ENCODE assay signal across 8 cellular contexts in the genomic region with DNA sequence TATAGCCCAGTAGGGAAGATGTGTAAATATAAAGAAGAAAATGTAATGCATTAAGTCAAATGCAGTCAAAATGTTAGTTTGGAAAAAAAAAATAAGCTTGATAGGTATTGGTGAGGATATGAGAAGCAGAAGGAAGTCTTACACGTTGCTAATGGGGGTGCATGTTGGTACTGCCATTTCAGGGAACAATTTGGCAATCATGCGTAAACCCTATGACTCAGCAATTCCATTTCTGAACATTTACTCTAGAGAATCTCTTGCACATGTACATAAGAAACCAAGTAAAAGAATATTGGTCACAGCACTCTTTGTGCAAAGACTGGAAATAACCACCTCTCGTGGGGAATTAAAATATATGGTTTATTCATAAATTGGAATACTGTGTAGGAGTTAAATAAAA. TPM values are rescaled to one million over a fixed set of nuclear protein-coding genes. Genes with fewer than 3 reads are reported as not detected.
A peak's percentile ranks its signal among the peaks of the same experiment; 100 is the strongest.
DNase-seq lines count a peak whose midpoint lies in the region; ATAC-seq and TF ChIP-seq lines count a peak whose summit lies in the region.

No MANE protein-coding gene starts in this region.

- BruUV-seq in Calu3 (replicated peaks; lab: Mats Ljungman, UMichigan) = no TSS peak

- peaks cover 3% of the 10 kb centered on the region for H3K9me3 Mint-ChIP-seq in Calu3 (ENCODE audit: low read depth, unreplicated experiment)
- no peaks in the 10 kb centered on the region for H3K9me3 Mint-ChIP-seq in dendritic cell treated with granulocyte-macrophage colony-stimulating factor and Interleukin-4, amounts not matched to agents 40 ng/mL and 50 ng/mL, for 4 days

- no peaks in the 10 kb centered on the region for H3K36me3 Mint-ChIP-seq in Calu3 (ENCODE audit: insufficient read depth, unreplicated experiment)
- H3K36me3 Mint-ChIP-seq in dendritic cell treated with granulocyte-macrophage colony-stimulating factor and Interleukin-4, amounts not matched to agents 40 ng/mL and 50 ng/mL, for 4 days (ENCODE audit: low read depth) = no peaks in the 10 kb centered on the region

- peak overlapping the region; percentile 79 for H3K27ac Mint-ChIP-seq in Calu3 (ENCODE audit: unreplicated experiment)
- H3K27ac Mint-ChIP-seq in dendritic cell treated with granulocyte-macrophage colony-stimulating factor and Interleukin-4, amounts not matched to agents 40 ng/mL and 50 ng/mL, for 4 days = peak overlapping the region; percentile 83

- peak; percentile 34 for ATAC-seq in GM21576 (IDR thresholded peaks at IDR 0.05; ENCODE audit: unreplicated experiment)

- H3K27me3 Mint-ChIP-seq in Calu3 (ENCODE audit: unreplicated experiment) = no peaks in the 10 kb centered on the region
- peaks cover 2% of the 10 kb centered on the region for H3K27me3 Mint-ChIP-seq in dendritic cell treated with granulocyte-macrophage colony-stimulating factor and Interleukin-4, amounts not matched to agents 40 ng/mL and 50 ng/mL, for 4 days

- H3K4me3 Mint-ChIP-seq in Calu3 (ENCODE audit: low read depth, unreplicated experiment) = no peak overlapping the region
- H3K4me3 Mint-ChIP-seq in dendritic cell treated with granulocyte-macrophage colony-stimulating factor and Interleukin-4, amounts not matched to agents 40 ng/mL and 50 ng/mL, for 4 days = peak overlapping the region; percentile 11

- TF ChIP-seq CTCF in Calu3 (IDR thresholded peaks at IDR 0.05; ENCODE audit: unreplicated experiment) = no peak

- H3K4me1 Mint-ChIP-seq in Calu3 (ENCODE audit: low read depth, unreplicated experiment) = peaks cover 67% of the 10 kb centered on the region
- peaks cover 68% of the 10 kb centered on the region for H3K4me1 Mint-ChIP-seq in dendritic cell treated with granulocyte-macrophage colony-stimulating factor and Interleukin-4, amounts not matched to agents 40 ng/mL and 50 ng/mL, for 4 days (ENCODE audit: low read depth)

- CTCF ChIA-PET in Calu3 (lab: Charles Lee) = interaction anchor here (0.5 to 1.4 kb wide), 10 partner anchors 14 to 286 kb away, joined by 3 to 5 read pairs (median 4); partner anchors contain the start of gene PPARG

- intact Hi-C loops in Calu3 (cut with micrococcal nuclease; ENCODE audit: unreplicated experiment) = loop anchor here (5.0 kb wide), 1 partner anchor 93 kb away; the partner anchor contains the start of gene PPARG
- intact Hi-C loops in dendritic cell treated with granulocyte-macrophage colony-stimulating factor and Interleukin-4, amounts not matched to agents 40 ng/mL and 50 ng/mL, for 4 days (cut with micrococcal nuclease) = loop anchor here (5.0 kb wide), 2 partner anchors 93 to 108 kb away; partner anchors contain the start of gene PPARG

- DNase-seq in Calu3 = no peak
- DNase-seq in NOMO-1 (lab: John Stamatoyannopoulos, UW; ENCODE audit: unreplicated experiment in 2 of 2) = peak; percentile 48 to 94
- DNase-seq in renal cortical epithelial cell (ENCODE audit: low read depth) = peak; percentile 96
- no peak for DNase-seq in ureter (ENCODE audit: low spot score)
- DNase-seq in epidermal melanocyte (ENCODE audit: insufficient read length, low spot score) = no peak
- DNase-seq in medulla oblongata (ENCODE audit: extremely low spot score) = no peak

RNA-seq across cellular contexts. Expression of gene TIMP4, which starts 35.5 kb away (rescaled TPM):
- 0.22 and 0.28 TPM in 2 replicates for total RNA-seq in Calu3 (2022)
- total RNA-seq in renal cortical epithelial cell = 0.25 and 0.69 TPM in 2 replicates
- 16.5 TPM for total RNA-seq in ureter

Comparison
In these comparisons a context has a peak if more than half of its experiments do, and no peak if none do; other contexts are left out.
1. DNase-seq: peak in NOMO-1 (2 of 2) and renal cortical epithelial cell (single experiment); none in Calu3 (single experiment), ureter (single experiment), epidermal melanocyte (single experiment) and medulla oblongata (single experiment).
2. RNA of gene TIMP4, which starts 35.5 kb away (total RNA-seq): 16.5 TPM in ureter (single experiment); 0.22 to 0.28 TPM in Calu3 and 0.25 to 0.69 TPM in renal cortical epithelial cell; every median in the first group is over 10 times any median in the second.